28 cellular contexts compared by ENCODE assay signal in genomic region chr17:9095390-9095789, GRCh38.
"Had no signal": no experiment of that assay in that cellular context is flagged by ENCODE, and none has a peak within 500 bp of the region (broad histone marks: within the 10 kb centered on the region; RNA-seq: fewer than 3 reads in every experiment).

No MANE protein-coding gene starts in this region.

- ATAC-seq: effector memory CD8-positive, alpha-beta T cell; heart right ventricle; left colon; left ventricle myocardium superior; mucosa of descending colon; natural killer cell treated with Interleukin-12 subunit alpha and Interleukin-12 subunit beta and Interleukin-15 and Interleukin-18, amount 100 ng/mL, for 72 hours; stimulated activated effector memory CD8-positive, alpha-beta T cell treated with anti-CD3 and anti-CD28 coated beads, Interleukin-12 subunit alpha, Interleukin-12 subunit beta, amount 100 ng/mL, for 72 hours had no signal

- H3K27ac ChIP-seq: coronary artery, heart right ventricle, neutrophil, parathyroid adenoma, tibial nerve, upper lobe of left lung had no signal

- H3K27me3 ChIP-seq: sigmoid colon, stomach, tibial nerve, upper lobe of left lung had no signal

- H3K36me3 ChIP-seq: heart right ventricle, neutrophil, sigmoid colon, stomach, tibial nerve, upper lobe of left lung had no signal

- H3K9me3 ChIP-seq: mucosa of descending colon, neutrophil, sigmoid colon, stomach, upper lobe of left lung had no signal

- H3K4me3 ChIP-seq: coronary artery, heart right ventricle, lung, mucosa of descending colon, sigmoid colon, stomach, tibial nerve, upper lobe of left lung had no signal

- DNase-seq: dermis blood vessel endothelial cell; effector memory CD8-positive, alpha-beta T cell; erythroblast; foreskin melanocyte; glutamatergic neuron; heart right ventricle; hippocampal formation; islet precursor cell; kidney glomerular epithelial cell; left colon; left ventricle myocardium superior; mucosa of descending colon; naive B cell; sigmoid colon; stimulated activated CD4-positive, alpha-beta T cell treated with anti-CD3 and anti-CD28 coated beads, Interleukin-2, amount 100 ng/mL, for 24 hours; stimulated activated CD4-positive, alpha-beta T cell treated with anti-CD3 and anti-CD28 coated beads, Interleukin-4, amount 100 ng/mL, for 24 hours; stimulated activated naive CD4-positive, alpha-beta T cell treated with Interleukin-2 at 50 U/mL for 16 hours; stomach; upper lobe of left lung had no signal

- H3K79me2 ChIP-seq: parathyroid adenoma had no signal

- H3K9ac ChIP-seq: parathyroid adenoma had no signal

- H3K4me1 ChIP-seq: parathyroid adenoma, tibial nerve, upper lobe of left lung had no signal

- FAIRE-seq: endometrium, urothelium cell line had no signal

- H2AFZ ChIP-seq: parathyroid adenoma had no signal
